ENCODE assay signal across 21 cellular contexts in the genomic region with DNA sequence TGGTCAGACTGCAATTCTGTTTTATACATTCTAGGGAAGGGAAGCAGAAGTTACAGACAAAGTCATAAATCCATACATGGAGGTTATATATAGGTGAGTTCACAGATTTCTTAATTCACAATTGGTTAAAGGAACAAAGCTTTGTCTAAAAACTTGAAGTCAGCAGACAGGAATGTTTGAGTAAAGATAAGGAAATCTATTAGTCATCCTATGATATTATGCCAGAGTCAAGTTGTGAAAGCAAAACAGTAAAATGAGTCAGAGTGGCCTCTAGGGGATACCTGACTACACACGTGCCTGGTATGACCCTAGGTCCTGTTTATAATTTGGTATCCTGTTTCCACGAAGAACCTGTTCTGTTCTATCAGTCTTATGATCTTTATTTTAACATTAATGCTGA. TPM values are rescaled to one million over a fixed set of nuclear protein-coding genes. Genes with fewer than 3 reads are reported as not detected.
DNase-seq lines count a peak whose midpoint lies in the region; ATAC-seq, FAIRE-seq and TF ChIP-seq lines count a peak whose summit lies in the region.
"Had no signal": no experiment of that assay in that cellular context is flagged by ENCODE, and none has a peak within 500 bp of the region (broad histone marks: within the 10 kb centered on the region; RNA-seq: fewer than 3 reads in every experiment).

No MANE protein-coding gene starts in this region.

- FAIRE-seq in bronchial epithelial cell (lab: Jason Lieb, UNC) = peak; percentile 43
- FAIRE-seq: GM12892, TTC549 had no signal

- no peaks in the 10 kb centered on the region for H3K36me3 ChIP-seq in bronchial epithelial cell (ENCODE audit: control insufficient read depth, insufficient read depth, low read length)
- H3K36me3 ChIP-seq: cardiac muscle cell, uterus had no signal

- TF ChIP-seq CTCF in bronchial epithelial cell (IDR thresholded peaks at IDR 0.05; ENCODE audit: insufficient read depth, low read length, severe bottlenecking) = no peak

- H3K27me3 ChIP-seq in bronchial epithelial cell (ENCODE audit: control insufficient read depth, insufficient read depth, low read length) = no peaks in the 10 kb centered on the region
- H3K27me3 ChIP-seq: cardiac muscle cell, uterus had no signal

- H3K4me3 ChIP-seq in bronchial epithelial cell (ENCODE audit: low read depth, low read length) = no peak overlapping the region
- H3K4me3 ChIP-seq: cardiac muscle cell, GM23248, uterus had no signal

- ATAC-seq in GM21381 (IDR thresholded peaks at IDR 0.05; ENCODE audit: unreplicated experiment) = no peak
- ATAC-seq: activated CD8-positive, alpha-beta T cell treated with anti-CD3 and anti-CD28 coated beads for 36 hours; stimulated activated naive B cell treated with anti-CD40 and anti-IgM and Interleukin-4, amounts not matched to agents 10 μg/mL and 1 μg/mL and 100 μg/mL, for 72 hours had no signal

- DNase-seq in DMS53 (lab: John Stamatoyannopoulos, UW) (peak; percentile 75), NCI-H460 (ENCODE audit: extremely low read depth, low read depth) (peak; percentile 36), bronchial epithelial cell (ENCODE audit: low read depth) (peak; percentile 92), lung microvascular endothelial cell (ENCODE audit: low read depth in 2 of 2) (peak; percentile 67 to 75), NCI-H526 (lab: John Stamatoyannopoulos, UW) (no peak)
- DNase-seq in activated CD4-positive, CD25-positive, alpha-beta regulatory T cell treated with anti-CD3 and anti-CD28 coated beads, Interleukin-2, amount 50 U/mL, for 72 hours = no peak
- DNase-seq in effector CD4-positive, alpha-beta T cell = no peak
- DNase-seq: activated CD8-positive, alpha-beta T cell treated with anti-CD3 and anti-CD28 coated beads for 36 hours; activated gamma-delta T cell; DMS79 treated with DMSO at 0.1 percent for 48 hours; GM23248; NCI-H1092 treated with DMSO at 0.1 percent for 48 hours; NCI-H524 treated with DMSO at 0.1 percent for 48 hours; SHP77; stimulated activated CD4-positive, alpha-beta T cell treated with anti-CD3 and anti-CD28 coated beads, Interleukin-2, amount 100 ng/mL, for 48 hours; stimulated activated naive B cell treated with anti-CD40 and anti-IgM and Interleukin-4, amounts not matched to agents 10 μg/mL and 1 μg/mL and 100 μg/mL, for 72 hours; uterus had no signal

RNA-seq across cellular contexts. Expression of a gene that starts 31.5 kb away (rescaled TPM):
- total RNA-seq in NCI-H460 (2014; rRNA removed; shearing (Covaris generic)) = not detected in 2 replicates
- not detected in 2 replicates for polyA plus RNA-seq in NCI-H460 (2014; cell fraction: nucleus; rRNA removed)
- total RNA-seq in bronchial epithelial cell = not detected in 2 replicates
- total RNA-seq in lung microvascular endothelial cell = not detected in 2 replicates
- total RNA-seq: activated CD8-positive, alpha-beta T cell treated with anti-CD3 and anti-CD28 coated beads for 36 hours; GM23248; uterus had no signal
- polyA plus RNA-seq: cardiac muscle cell, GM23248 had no signal

Comparison
In these comparisons a context has a peak if more than half of its experiments do, and no peak if none do; other contexts are left out.
1. DNase-seq: peak in DMS53 (single experiment), NCI-H460 (single experiment), bronchial epithelial cell (single experiment) and lung microvascular endothelial cell (2 of 2); none in NCI-H526 (0 of 2), activated CD4-positive, CD25-positive, alpha-beta regulatory T cell treated with anti-CD3 and anti-CD28 coated beads, Interleukin-2, amount 50 U/mL, for 72 hours (single experiment) and effector CD4-positive, alpha-beta T cell (single experiment).